In genomic region chr11:79925570-79925969, GRCh38 we compare ENCODE assay signal across 15 cellular contexts.
DNase-seq lines count a peak whose midpoint lies in the region; ATAC-seq, FAIRE-seq and TF ChIP-seq lines count a peak whose summit lies in the region.
"Had no signal": no experiment of that assay in that cellular context is flagged by ENCODE, and none has a peak within 500 bp of the region (broad histone marks: within the 10 kb centered on the region; RNA-seq: fewer than 3 reads in every experiment).

No MANE protein-coding gene starts in this region.

- no peak overlapping the region for H2AFZ ChIP-seq in GM12878 (ENCODE audit: control insufficient read depth, low read depth, low read length)

- peaks cover 4% of the 10 kb centered on the region for H3K27me3 Mint-ChIP-seq in mesothelial cell of epicardium (ENCODE audit: low read depth)
- H3K27me3 Mint-ChIP-seq: activated naive CD4-positive, alpha-beta T cell treated with anti-CD3 and anti-CD28 coated beads, Interleukin-2, amount 10 ng/mL, durations not matched to agents 7 days and 5 days had no signal

- no peaks in the 10 kb centered on the region; a peak in 1 of 4 replicates for H3K27me3 ChIP-seq in GM12878 (replicated peaks in 1 of 2; ENCODE audit: control insufficient read depth in 2 of 2, insufficient read depth in 2 of 2, low read length in 1 of 2)

- DNase-seq in GM12878 (ENCODE audit: low read depth, low spot score) (no peak), HuH-7 (ENCODE audit: low spot score) (no peak), mesothelial cell of epicardium (ENCODE audit: low spot score in 2 of 2, unreplicated experiment in 2 of 2) (no peak), A172 (ENCODE audit: low spot score) (no peak)
- DNase-seq in stimulated activated naive CD4-positive, alpha-beta T cell (lab: John Stamatoyannopoulos, UW) = no peak
- DNase-seq: activated naive CD4-positive, alpha-beta T cell treated with anti-CD3 and anti-CD28 coated beads, Interleukin-2, amount 10 ng/mL, durations not matched to agents 7 days and 5 days; effector memory CD4-positive, alpha-beta T cell; foreskin fibroblast; mesenchymal stem cell; NCI-H2171 had no signal

- H3K9me3 Mint-ChIP-seq in mesothelial cell of epicardium = peaks cover 13% of the 10 kb centered on the region
- H3K9me3 Mint-ChIP-seq: activated naive CD4-positive, alpha-beta T cell treated with anti-CD3 and anti-CD28 coated beads, Interleukin-2, amount 10 ng/mL, durations not matched to agents 7 days and 5 days had no signal

- no peaks in the 10 kb centered on the region for H3K36me3 Mint-ChIP-seq in mesothelial cell of epicardium
- H3K36me3 Mint-ChIP-seq: activated naive CD4-positive, alpha-beta T cell treated with anti-CD3 and anti-CD28 coated beads, Interleukin-2, amount 10 ng/mL, durations not matched to agents 7 days and 5 days had no signal

- no peak overlapping the region for H3K9ac ChIP-seq in GM12878 (ENCODE audit: control insufficient read depth, insufficient read depth, low read length)

- no TSS peak for BruUV-seq in GM12878 (replicated peaks; lab: Mats Ljungman, UMichigan)

- no peak for FAIRE-seq in GM12878 (lab: Jason Lieb, UNC)

- no peak overlapping the region for H3K4me3 ChIP-seq in GM12878
- H3K4me3 ChIP-seq: HAP-1 had no signal

- H3K4me2 ChIP-seq in GM12878 (ENCODE audit: control insufficient read depth, insufficient read depth) = no peak overlapping the region

- intact Hi-C loops in GM12878 (cut with micrococcal nuclease; ENCODE audit: unreplicated experiment) = no loop called here

- TF ChIP-seq EP300 in GM12878 (IDR thresholded peaks at IDR 0.05; ENCODE audit: borderline replicate concordance in 1 of 2, control insufficient read depth in 1 of 2, low read depth in 2 of 2, low read length in 2 of 2) = no peak

- in situ Hi-C loops in GM12878 (cut with MboI) = no loop called here

- H3K4me3 Mint-ChIP-seq in mesothelial cell of epicardium = no peak overlapping the region
- H3K4me3 Mint-ChIP-seq: activated naive CD4-positive, alpha-beta T cell treated with anti-CD3 and anti-CD28 coated beads, Interleukin-2, amount 10 ng/mL, durations not matched to agents 7 days and 5 days had no signal

- no peaks in the 10 kb centered on the region for H3K4me1 ChIP-seq in GM12878 (ENCODE audit: control insufficient read depth, insufficient read depth, low read length)
- H3K4me1 ChIP-seq: HAP-1 had no signal

- H3K27ac Mint-ChIP-seq in mesothelial cell of epicardium = no peak overlapping the region
- H3K27ac Mint-ChIP-seq: activated naive CD4-positive, alpha-beta T cell treated with anti-CD3 and anti-CD28 coated beads, Interleukin-2, amount 10 ng/mL, durations not matched to agents 7 days and 5 days had no signal

- peak; percentile 80 for ATAC-seq in GM19025 (IDR thresholded peaks at IDR 0.05; ENCODE audit: low read depth, unreplicated experiment)
- peak; percentile 97 for ATAC-seq in GM21619 (IDR thresholded peaks at IDR 0.05; ENCODE audit: unreplicated experiment)
- peak; percentile 90 for ATAC-seq in HG03108 (IDR thresholded peaks at IDR 0.05; ENCODE audit: unreplicated experiment)
- ATAC-seq in GM12878 = peak; percentile 71

- POLR2A ChIA-PET in GM12878 (lab: Charles Lee) = no interaction called here

- CTCF ChIA-PET in GM12878 (lab: Yijun Ruan, JAX) = no interaction called here

- TF ChIP-seq POLR2A in GM12878 (IDR thresholded peaks at IDR 0.05; ENCODE audit: low read depth, low read length) = no peak

- H3K9me3 ChIP-seq in GM12878 (replicated peaks; ENCODE audit: control insufficient read depth, insufficient read depth, low read length) = no peaks in the 10 kb centered on the region
- H3K9me3 ChIP-seq: HAP-1 had no signal

- SMC1A ChIA-PET in GM12878 (lab: Charles Lee; ENCODE audit: uncharacterized antibody, unreplicated experiment) = interaction anchor here (0.7 to 1.5 kb wide), 2 partner anchors 16 to 119 kb away, joined by 3 read pairs; no protein-coding TSS in a partner anchor

- H3K27ac ChIP-seq in GM12878 (ENCODE audit: control insufficient read depth, insufficient read depth) = no peak overlapping the region
- H3K27ac ChIP-seq: C4-2B had no signal

- TF ChIP-seq RAD21 in GM12878 (IDR thresholded peaks at IDR 0.05; ENCODE audit: insufficient read depth, low read depth, low read length) = no peak

- TF ChIP-seq CTCF in GM12878 (IDR thresholded peaks at IDR 0.05 in 2 of 3, conservative IDR thresholded peaks at IDR 0.05 in 1 of 3; ENCODE audit: control insufficient read depth in 2 of 3, extremely low read depth in 1 of 3, insufficient read depth in 1 of 3, low read depth in 3 of 3, low read length in 3 of 3) (no peak), mesothelial cell of epicardium (IDR thresholded peaks at IDR 0.05; ENCODE audit: unreplicated experiment) (no peak)

- WGBS in GM12878 (ENCODE audit: insufficient coverage, insufficient replicate concordance, low lambda C conversion rate, missing lambda C conversion rate) = 45% methylated on average over 3 of the region's 3 CpGs

- RAD21 ChIA-PET in GM12878 (lab: Charles Lee; ENCODE audit: unreplicated experiment) = no interaction called here

- no peaks in the 10 kb centered on the region for H3K79me2 ChIP-seq in GM12878 (ENCODE audit: control insufficient read depth, insufficient read depth, low read length)

- no peaks in the 10 kb centered on the region for H3K4me1 Mint-ChIP-seq in mesothelial cell of epicardium
- H3K4me1 Mint-ChIP-seq: activated naive CD4-positive, alpha-beta T cell treated with anti-CD3 and anti-CD28 coated beads, Interleukin-2, amount 10 ng/mL, durations not matched to agents 7 days and 5 days had no signal

- no peaks in the 10 kb centered on the region for H4K20me1 ChIP-seq in GM12878 (ENCODE audit: control insufficient read depth, insufficient read depth)

- H3K36me3 ChIP-seq in GM12878 (ENCODE audit: control insufficient read depth in 2 of 2, insufficient read depth in 2 of 2, low read length in 1 of 2) = no peaks in the 10 kb centered on the region
- H3K36me3 ChIP-seq: HAP-1 had no signal

TF ChIP-seq in GM12878, 131 proteins besides CTCF, POLR2A, EP300 and RAD21:
- TF ChIP-seq TCF7 (IDR thresholded peaks at IDR 0.05; ENCODE audit: borderline replicate concordance) (no peak), WRNIP1 (IDR thresholded peaks at IDR 0.05; ENCODE audit: borderline replicate concordance, low read depth, low read length) (no peak), RUNX3 (IDR thresholded peaks at IDR 0.05; ENCODE audit: low read length) (0 out of 2 replicates have a peak, but pooled peaks have one; percentile 11), ATF7 (IDR thresholded peaks at IDR 0.05; ENCODE audit: low read depth) (no peak)
TF ChIP-seq in GM12878: peak in this region for 1.
